In the genomic region with DNA sequence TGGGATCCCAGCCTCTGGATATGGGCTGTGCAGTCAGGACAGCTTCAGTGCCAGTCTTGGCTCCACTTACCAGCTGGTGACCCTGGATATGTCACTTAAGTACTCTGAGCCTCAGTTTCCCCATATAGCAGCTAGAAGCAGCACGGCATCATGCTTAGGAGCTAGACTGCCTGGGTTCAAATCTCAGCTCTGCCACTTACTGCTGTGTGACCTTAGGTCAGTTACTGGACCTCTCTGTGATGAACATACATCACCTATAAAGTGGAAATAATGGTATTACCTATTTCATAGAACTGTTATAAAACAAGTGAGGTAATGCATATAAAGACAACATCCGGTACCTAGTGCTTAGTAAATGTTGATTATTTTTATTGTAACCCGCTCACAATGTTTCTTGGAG, we compare ENCODE assay signal across 32 cellular contexts.
"Had no signal": no experiment of that assay in that cellular context is flagged by ENCODE, and none has a peak within 500 bp of the region (broad histone marks: within the 10 kb centered on the region; RNA-seq: fewer than 3 reads in every experiment).

No MANE protein-coding gene starts in this region.

- H3K4me2 ChIP-seq: KMS-11 had no signal

- H3K9me3 ChIP-seq: MG63 had no signal

- DNase-seq: Karpas-422, MG63, MM.1S, MV-4-11, NCI-H1048, NCI-H1092, NCI-H1092 treated with DMSO at 0.1 percent for 48 hours, NCI-H1105, NCI-H1105 treated with DMSO at 0.1 percent for 48 hours, NCI-H1417, NCI-H1417 treated with DMSO at 0.1 percent for 48 hours, NCI-H1436, NCI-H1436 treated with DMSO at 0.1 percent for 48 hours, NCI-H146, NCI-H1694, NCI-H1694 treated with DMSO at 0.1 percent for 48 hours, NCI-H187, NCI-H187 treated with DMSO at 0.1 percent for 48 hours, NCI-H1930, NCI-H2029, NCI-H2029 treated with DMSO at 0.1 percent for 48 hours, NCI-H2081, NCI-H2081 treated with DMSO at 0.1 percent for 48 hours, NCI-H2107, NCI-H2171, NCI-H2227 treated with DMSO at 0.1 percent for 48 hours, NCI-H226, NCI-H345, NCI-H446, NCI-H446 treated with DMSO at 0.1 percent for 48 hours, NCI-H510A had no signal

- H3K4me3 ChIP-seq: MG63 had no signal

- H3K9ac ChIP-seq: KMS-11 had no signal

- H3K27me3 ChIP-seq: MG63 had no signal

- H3K36me3 ChIP-seq: MG63 had no signal

- H3K27ac ChIP-seq: KMS-11 had no signal
